Comparison of ENCODE assay signal across 8 cellular contexts in the genomic region with DNA sequence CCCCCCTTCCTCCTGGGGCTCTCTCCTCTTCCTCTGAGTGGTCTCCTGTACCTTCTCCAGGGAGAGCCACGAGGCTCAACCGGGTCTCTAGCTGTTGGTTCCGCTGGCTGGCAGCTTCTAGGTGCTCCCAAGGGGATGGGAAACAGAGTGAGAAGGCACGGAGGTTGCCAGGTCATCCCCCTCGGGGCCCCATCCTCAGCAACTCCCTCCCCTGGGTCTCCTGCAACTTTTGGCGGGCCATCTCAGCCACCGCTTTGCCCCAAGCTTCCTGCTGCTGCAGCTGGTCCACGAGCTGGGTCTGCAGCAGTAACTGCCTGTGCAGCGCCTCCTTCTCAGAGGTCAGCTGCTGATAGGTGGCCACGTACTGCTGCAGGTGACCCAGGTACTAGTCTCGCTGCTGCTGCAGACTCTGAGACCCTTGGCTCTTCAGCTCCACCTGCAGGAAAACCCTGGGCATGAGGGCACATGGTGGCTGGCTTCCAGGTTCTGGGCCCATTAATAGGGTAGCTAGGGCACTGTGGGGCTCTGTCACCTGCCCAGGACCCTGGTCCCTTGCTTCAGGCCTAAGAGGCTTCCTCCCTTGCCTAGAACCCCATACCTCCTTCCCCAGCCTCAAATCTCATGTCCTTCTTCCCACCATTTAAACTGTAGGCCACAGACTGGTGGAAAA.
DNase-seq lines count a peak whose midpoint lies in the region; ATAC-seq and TF ChIP-seq lines count a peak whose summit lies in the region.
"Not testable (repeated sequence)": the region's sequence is repeated elsewhere in the genome, so short reads cannot be mapped to it uniquely, and the experiment has no call there.

No MANE protein-coding gene starts in this region.

- POLR2A ChIA-PET in activated naive CD8-positive, alpha-beta T cell treated with anti-CD3 and anti-CD28 coated beads, Interleukin-2, amount 10 ng/mL, durations not matched to agents 7 days and 5 days (lab: Charles Lee): not testable (repeated sequence)

- WGBS in sigmoid colon, 2 donors: 62 to 80% methylated on average over 9 to 11 of the region's 11 CpGs

- H3K4me3 Mint-ChIP-seq in activated CD8-positive, alpha-beta memory T cell treated with anti-CD3 and anti-CD28 coated beads, Interleukin-2, amount 10 ng/mL, durations not matched to agents 7 days and 5 days; activated naive CD8-positive, alpha-beta T cell treated with anti-CD3 and anti-CD28 coated beads, Interleukin-2, amount 10 ng/mL, durations not matched to agents 7 days and 5 days: not testable (repeated sequence)

- H3K9me3 Mint-ChIP-seq in activated CD8-positive, alpha-beta memory T cell treated with anti-CD3 and anti-CD28 coated beads, Interleukin-2, amount 10 ng/mL, durations not matched to agents 7 days and 5 days (ENCODE audit: low read depth); activated naive CD8-positive, alpha-beta T cell treated with anti-CD3 and anti-CD28 coated beads, Interleukin-2, amount 10 ng/mL, durations not matched to agents 7 days and 5 days: not testable (repeated sequence)

- TF ChIP-seq CTCF in NB4 (IDR thresholded peaks at IDR 0.05; ENCODE audit: low read depth, low read length) (peak; percentile 8), foreskin keratinocyte (conservative IDR thresholded peaks at IDR 0.05) (peak; percentile 9)
- TF ChIP-seq CTCF in sigmoid colon (IDR thresholded peaks at IDR 0.05); upper lobe of right lung (IDR thresholded peaks at IDR 0.05): not testable (repeated sequence)

- H3K9ac ChIP-seq in BLaER1 treated with 17β-estradiol and CSF1 and Interleukin-3, amounts not matched to agents 10 nM and 100 nM: not testable (repeated sequence)

- peak overlapping the region in 8 of 11 experiments; percentile 12 to 62 (median 52); a peak in 12 of 22 replicates for H3K4me2 ChIP-seq in BLaER1 treated with 17β-estradiol and CSF1 and Interleukin-3, amounts not matched to agents 10 nM and 100 nM

- H3K27me3 Mint-ChIP-seq in activated CD8-positive, alpha-beta memory T cell treated with anti-CD3 and anti-CD28 coated beads, Interleukin-2, amount 10 ng/mL, durations not matched to agents 7 days and 5 days: peaks cover 35% of the 10 kb centered on the region
- H3K27me3 Mint-ChIP-seq in activated naive CD8-positive, alpha-beta T cell treated with anti-CD3 and anti-CD28 coated beads, Interleukin-2, amount 10 ng/mL, durations not matched to agents 7 days and 5 days: peaks cover 18% of the 10 kb centered on the region

- intact Hi-C loops in sigmoid colon (cut with DNase I); upper lobe of right lung (cut with DNase I): not testable (repeated sequence)

- H3K4me1 Mint-ChIP-seq in activated CD8-positive, alpha-beta memory T cell treated with anti-CD3 and anti-CD28 coated beads, Interleukin-2, amount 10 ng/mL, durations not matched to agents 7 days and 5 days; activated naive CD8-positive, alpha-beta T cell treated with anti-CD3 and anti-CD28 coated beads, Interleukin-2, amount 10 ng/mL, durations not matched to agents 7 days and 5 days: not testable (repeated sequence)

- not testable (repeated sequence) for DNase-seq in NB4 (ENCODE audit: low read depth); foreskin keratinocyte
- DNase-seq in activated CD8-positive, alpha-beta memory T cell treated with anti-CD3 and anti-CD28 coated beads, Interleukin-2, amount 10 ng/mL, durations not matched to agents 7 days and 5 days: peak; percentile 31
- peak; percentile 14 for DNase-seq in activated naive CD8-positive, alpha-beta T cell treated with anti-CD3 and anti-CD28 coated beads, Interleukin-2, amount 10 ng/mL, durations not matched to agents 7 days and 5 days
- DNase-seq in left lobe of liver (ENCODE audit: low spot score) (peak; percentile 23), sigmoid colon (peak; percentile 13), upper lobe of right lung (peak; percentile 47)

- TF ChIP-seq EP300 in sigmoid colon (IDR thresholded peaks at IDR 0.05): not testable (repeated sequence)

- not testable (repeated sequence) for TF ChIP-seq POLR2A in NB4 (IDR thresholded peaks at IDR 0.05; ENCODE audit: extremely low read depth, insufficient read length); sigmoid colon (IDR thresholded peaks at IDR 0.05)

- ATAC-seq in activated CD8-positive, alpha-beta memory T cell treated with anti-CD3 and anti-CD28 coated beads, Interleukin-2, amount 10 ng/mL, durations not matched to agents 7 days and 5 days; activated naive CD8-positive, alpha-beta T cell treated with anti-CD3 and anti-CD28 coated beads, Interleukin-2, amount 10 ng/mL, durations not matched to agents 7 days and 5 days (ENCODE audit: low read depth); foreskin keratinocyte; left lobe of liver; upper lobe of right lung: not testable (repeated sequence)

- not testable (repeated sequence) for H3K27ac Mint-ChIP-seq in activated CD8-positive, alpha-beta memory T cell treated with anti-CD3 and anti-CD28 coated beads, Interleukin-2, amount 10 ng/mL, durations not matched to agents 7 days and 5 days; activated naive CD8-positive, alpha-beta T cell treated with anti-CD3 and anti-CD28 coated beads, Interleukin-2, amount 10 ng/mL, durations not matched to agents 7 days and 5 days

- not testable (repeated sequence) for H3K27ac ChIP-seq in BLaER1 treated with 17β-estradiol and CSF1 and Interleukin-3, amounts not matched to agents 10 nM and 100 nM; foreskin keratinocyte; sigmoid colon; upper lobe of right lung

- H3K4me3 ChIP-seq in BLaER1 treated with 17β-estradiol and CSF1 and Interleukin-3, amounts not matched to agents 10 nM and 100 nM; NB4 (ENCODE audit: low read depth, low read length); sigmoid colon; upper lobe of right lung: not testable (repeated sequence)

- peaks cover 0 to 27% (median 12%) of the 10 kb centered on the region in 10 experiments; a peak in 12 of 20 replicates for H3K4me1 ChIP-seq in BLaER1 treated with 17β-estradiol and CSF1 and Interleukin-3, amounts not matched to agents 10 nM and 100 nM
- H3K4me1 ChIP-seq in foreskin keratinocyte, sigmoid colon, upper lobe of right lung: not testable (repeated sequence)

- not testable (repeated sequence) for H4K20me1 ChIP-seq in BLaER1 treated with 17β-estradiol and CSF1 and Interleukin-3, amounts not matched to agents 10 nM and 100 nM

- CTCF ChIA-PET in activated CD8-positive, alpha-beta memory T cell treated with anti-CD3 and anti-CD28 coated beads, Interleukin-2, amount 10 ng/mL, durations not matched to agents 7 days and 5 days (lab: Charles Lee): not testable (repeated sequence)

- H3K27me3 ChIP-seq in BLaER1 treated with 17β-estradiol and CSF1 and Interleukin-3, amounts not matched to agents 10 nM and 100 nM; foreskin keratinocyte; sigmoid colon; upper lobe of right lung: not testable (repeated sequence)

- H3K36me3 Mint-ChIP-seq in activated CD8-positive, alpha-beta memory T cell treated with anti-CD3 and anti-CD28 coated beads, Interleukin-2, amount 10 ng/mL, durations not matched to agents 7 days and 5 days; activated naive CD8-positive, alpha-beta T cell treated with anti-CD3 and anti-CD28 coated beads, Interleukin-2, amount 10 ng/mL, durations not matched to agents 7 days and 5 days: not testable (repeated sequence)

- H3K36me3 ChIP-seq in BLaER1 treated with 17β-estradiol and CSF1 and Interleukin-3, amounts not matched to agents 10 nM and 100 nM; sigmoid colon; upper lobe of right lung: not testable (repeated sequence)

- H3K9me3 ChIP-seq in BLaER1 treated with 17β-estradiol and CSF1 and Interleukin-3, amounts not matched to agents 10 nM and 100 nM (replicated peaks in 1 of 11); sigmoid colon; upper lobe of right lung: not testable (repeated sequence)
